Comparison of ENCODE assay signal across 9 cellular contexts in the genomic region with DNA sequence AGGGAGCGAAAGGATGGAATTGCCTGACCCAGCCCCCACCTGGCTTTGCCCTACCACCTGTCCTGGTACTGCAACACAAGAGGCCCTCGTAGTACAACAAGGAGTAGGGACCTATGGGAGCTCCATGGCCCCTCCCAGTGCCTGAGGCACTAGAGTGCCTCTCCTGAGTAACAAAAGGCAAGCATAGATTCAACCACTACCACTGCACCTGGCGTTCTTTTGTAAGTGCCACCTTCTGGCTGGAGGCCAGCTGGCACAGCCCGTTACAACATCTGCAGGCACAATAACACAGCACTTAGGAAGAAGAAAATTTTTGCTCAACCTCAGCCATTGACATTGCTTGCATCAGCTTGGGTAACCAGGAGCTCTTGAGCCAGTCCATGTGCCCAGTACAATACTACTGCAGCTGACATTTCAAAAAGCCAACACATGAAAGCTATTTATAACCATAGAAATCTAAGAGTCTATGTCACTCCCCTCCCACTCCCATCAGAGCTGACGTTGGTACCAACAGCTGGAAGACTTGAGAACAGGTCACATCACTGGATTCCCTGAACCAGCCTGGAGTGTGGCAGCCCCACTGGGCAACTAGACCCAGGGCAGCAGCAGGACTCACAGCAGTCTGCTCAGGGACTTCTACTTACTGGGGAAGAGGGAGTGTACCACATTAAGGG. TPM values are rescaled to one million over a fixed set of nuclear protein-coding genes. Genes with fewer than 3 reads are reported as not detected.
A peak's percentile ranks its signal among the peaks of the same experiment; 100 is the strongest.
DNase-seq lines count a peak whose midpoint lies in the region; ATAC-seq, FAIRE-seq and TF ChIP-seq lines count a peak whose summit lies in the region.
"Had no signal": no experiment of that assay in that cellular context is flagged by ENCODE, and none has a peak within 500 bp of the region (broad histone marks: within the 10 kb centered on the region; RNA-seq: fewer than 3 reads in every experiment).

No MANE protein-coding gene starts in this region.

- TF ChIP-seq EP300 in ovary (IDR thresholded peaks at IDR 0.05) = no peak

- H3K4me1 ChIP-seq in ovary (ENCODE audit: insufficient read depth) = no peaks in the 10 kb centered on the region

- no peak overlapping the region for H3K27ac ChIP-seq in ovary

- ATAC-seq in GM19395 (IDR thresholded peaks at IDR 0.05; ENCODE audit: unreplicated experiment) (no peak), GM21723 (IDR thresholded peaks at IDR 0.05; ENCODE audit: unreplicated experiment) (no peak)
- ATAC-seq: activated CD4-positive, CD25-positive, alpha-beta regulatory T cell treated with anti-CD3 and anti-CD28 coated beads, Interleukin-2, amount 50 U/mL, for 24 hours had no signal

- TF ChIP-seq POLR2A in ovary (IDR thresholded peaks at IDR 0.05) = no peak

- no peak overlapping the region for H3K4me3 ChIP-seq in ovary

- no peaks in the 10 kb centered on the region for H3K9me3 ChIP-seq in ovary

- FAIRE-seq in frontal cortex (lab: Jason Lieb, UNC) = no peak

- WGBS in ovary, 3 donors = 71 to 83% (median 78%) methylated on average over 5 of the region's 5 CpGs

- H3K27me3 ChIP-seq in ovary = no peaks in the 10 kb centered on the region

- intact Hi-C loops in ovary (cut with DNase I) = no loop called here

- TF ChIP-seq CTCF in ovary (IDR thresholded peaks at IDR 0.05) = no peak

- no peaks in the 10 kb centered on the region for H3K36me3 ChIP-seq in ovary

- DNase-seq in DMS79 treated with DMSO at 0.1 percent for 48 hours (lab: John Stamatoyannopoulos, UW) (peak; percentile 88), NCI-H1092 (lab: John Stamatoyannopoulos, UW) (peak; percentile 88), NCI-H526 treated with DMSO at 0.1 percent for 48 hours (lab: John Stamatoyannopoulos, UW) (peak; percentile 7), iPS-NIHi11 (ENCODE audit: low spot score) (peak; percentile 33), ovary (no peak), frontal cortex (ENCODE audit: low spot score in 2 of 2) (no peak)

RNA-seq across cellular contexts. Expression of a gene that starts 17.7 kb away (rescaled TPM):
- total RNA-seq in ovary (10 to 100 TPM in 5 of 7 donors, 1 to 10 TPM in 2; 8.4 to 61.8 (median 11.7) TPM), frontal cortex (17.9 TPM)
- 10 to 100 TPM; 22.6 to 23.1 TPM for polyA plus RNA-seq in ovary

Comparison
In these comparisons a context has a peak if more than half of its experiments do, and no peak if none do; other contexts are left out.
1. DNase-seq: peak in DMS79 treated with DMSO at 0.1 percent for 48 hours (single experiment), NCI-H1092 (single experiment), NCI-H526 treated with DMSO at 0.1 percent for 48 hours (single experiment) and iPS-NIHi11 (single experiment); none in ovary (0 of 5) and frontal cortex (0 of 2).